Comparison of ENCODE assay signal across 9 cellular contexts in the genomic region with DNA sequence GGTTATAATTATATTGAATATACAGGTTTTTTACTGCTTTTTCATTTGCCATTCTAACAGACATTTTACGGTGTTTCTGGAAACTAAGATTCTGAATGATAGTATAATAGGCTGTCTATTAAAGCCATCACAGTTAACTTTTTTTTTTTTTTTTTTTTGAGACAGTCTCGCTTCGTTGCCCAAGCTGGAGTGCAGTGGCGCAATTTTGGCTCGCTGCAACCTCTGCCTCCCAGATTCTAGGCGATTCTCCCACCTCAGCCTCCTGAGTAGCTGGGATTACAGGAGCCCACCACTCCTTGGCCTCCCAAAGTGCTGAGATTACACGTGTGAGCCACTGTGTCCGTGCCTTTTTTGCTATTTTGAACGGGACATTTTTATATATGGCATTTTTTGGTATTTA. TPM values are rescaled to one million over a fixed set of nuclear protein-coding genes. Genes with fewer than 3 reads are reported as not detected.
"Had no signal": no experiment of that assay in that cellular context is flagged by ENCODE, and none has a peak within 500 bp of the region (broad histone marks: within the 10 kb centered on the region; RNA-seq: fewer than 3 reads in every experiment).

No MANE protein-coding gene starts in this region.

- ATAC-seq: HepG2, K562 had no signal

- H3K9me3 Mint-ChIP-seq: IgD-negative memory B cell had no signal

- DNase-seq: IMR-90, KBM-7, KG1 had no signal

- H3K4me3 Mint-ChIP-seq: IgD-negative memory B cell had no signal

- H3K27ac Mint-ChIP-seq: IgD-negative memory B cell had no signal

- H3K27ac ChIP-seq: HL-60 had no signal

RNA-seq across cellular contexts. Expression of a gene that starts 4.4 kb away (rescaled TPM):
- total RNA-seq: HepG2, HT-29, HT1080, IMR-90, K562 had no signal

RNA-seq across cellular contexts. Expression of a gene that starts 55.5 kb away (rescaled TPM):
- total RNA-seq: HepG2, HT1080, IMR-90, K562 had no signal
